2 cellular contexts compared by ENCODE assay signal in genomic region chr22:49138250-49138790, GRCh38.
TF ChIP-seq lines count a peak whose summit lies in the region.

No MANE protein-coding gene starts in this region.

TF ChIP-seq in HepG2, 621 proteins besides CTCF, POLR2A, EP300 and RAD21:
- TF ChIP-seq IKZF1 (IDR thresholded peaks at IDR 0.05) (peak; percentile 11; the same call in 1 of the 2 replicates), HNRNPK (IDR thresholded peaks at IDR 0.05; ENCODE audit: low read depth, low read length, poor library complexity, severe bottlenecking) (no peak)

TF ChIP-seq in H1, 55 proteins besides CTCF, POLR2A, EP300 and RAD21:
- TF ChIP-seq EZH2 (IDR thresholded peaks at IDR 0.05; ENCODE audit: low read depth, low read length, severe bottlenecking), result no peak
- TF ChIP-seq TBP (IDR thresholded peaks at IDR 0.05; ENCODE audit: low read depth, low read length), result no peak
